ENCODE assay signal across 1 cellular context in genomic region chr3:53347261-53348064, GRCh38.
TF ChIP-seq lines count a peak whose summit lies in the region.

Gene DCP1A, minus strand, starts transcription at chr3:53347543. Its CDS starts 26 bp downstream, at chr3:53347517.

TF ChIP-seq in SK-N-SH, 30 proteins besides CTCF, POLR2A, EP300 and RAD21 (continued from another document):
- TF ChIP-seq, protein P1, sequence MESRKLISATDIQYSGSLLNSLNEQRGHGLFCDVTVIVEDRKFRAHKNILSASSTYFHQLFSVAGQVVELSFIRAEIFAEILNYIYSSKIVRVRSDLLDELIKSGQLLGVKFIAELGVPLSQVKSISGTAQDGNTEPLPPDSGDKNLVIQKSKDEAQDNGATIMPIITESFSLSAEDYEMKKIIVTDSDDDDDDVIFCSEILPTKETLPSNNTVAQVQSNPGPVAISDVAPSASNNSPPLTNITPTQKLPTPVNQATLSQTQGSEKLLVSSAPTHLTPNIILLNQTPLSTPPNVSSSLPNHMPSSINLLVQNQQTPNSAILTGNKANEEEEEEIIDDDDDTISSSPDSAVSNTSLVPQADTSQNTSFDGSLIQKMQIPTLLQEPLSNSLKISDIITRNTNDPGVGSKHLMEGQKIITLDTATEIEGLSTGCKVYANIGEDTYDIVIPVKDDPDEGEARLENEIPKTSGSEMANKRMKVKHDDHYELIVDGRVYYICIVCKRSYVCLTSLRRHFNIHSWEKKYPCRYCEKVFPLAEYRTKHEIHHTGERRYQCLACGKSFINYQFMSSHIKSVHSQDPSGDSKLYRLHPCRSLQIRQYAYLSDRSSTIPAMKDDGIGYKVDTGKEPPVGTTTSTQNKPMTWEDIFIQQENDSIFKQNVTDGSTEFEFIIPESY (IDR thresholded peaks at IDR 0.05; ENCODE audit: borderline replicate concordance, low read depth): peak; percentile 73; the same call in 1 of the 2 replicates
- no peak for TF ChIP-seq RXRA (IDR thresholded peaks at IDR 0.05; ENCODE audit: borderline replicate concordance, low read depth)
- peak; percentile 35; the same call in 1 of the 2 replicates for TF ChIP-seq RFX5 (IDR thresholded peaks at IDR 0.05; ENCODE audit: low read length)
- TF ChIP-seq USF1 (IDR thresholded peaks at IDR 0.05; ENCODE audit: borderline replicate concordance, low read depth): peak; percentile 73
